ENCODE assay signal across 22 cellular contexts in the genomic region with DNA sequence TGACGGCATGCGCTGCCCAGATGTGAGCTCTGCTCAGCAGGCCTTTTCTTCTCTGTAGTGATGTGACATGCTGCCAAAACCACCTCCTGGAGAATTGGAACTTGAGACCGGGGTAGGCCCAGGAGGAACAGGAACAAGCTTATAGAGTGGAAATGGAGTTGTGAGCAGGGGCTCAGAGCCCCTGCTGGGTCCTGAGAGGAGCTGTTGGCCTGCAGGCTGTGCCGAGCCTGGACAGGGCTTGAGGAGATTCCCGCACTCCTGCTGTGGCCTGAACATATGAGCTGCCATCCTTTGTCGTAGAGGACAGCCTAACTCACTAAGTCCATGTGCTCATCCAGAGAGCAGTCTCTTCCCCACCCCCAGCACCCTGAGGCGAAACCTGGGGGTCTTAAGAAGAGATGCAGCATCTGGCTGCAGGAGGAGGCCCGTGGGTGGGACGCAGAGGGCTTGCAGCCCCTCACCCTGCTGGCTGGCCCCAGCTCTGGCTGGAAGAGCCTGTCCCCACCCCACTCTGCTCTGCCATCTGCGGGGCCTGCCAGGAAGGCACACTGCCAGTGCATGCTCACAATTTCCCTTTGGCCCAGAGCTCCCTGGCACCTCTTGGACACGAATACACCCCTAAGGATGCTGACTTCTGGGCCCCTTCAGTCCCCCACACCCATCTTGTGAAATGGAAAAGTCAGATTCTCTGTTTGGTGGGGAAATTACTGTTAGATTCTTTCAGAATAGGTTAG. TPM values are rescaled to one million over a fixed set of nuclear protein-coding genes. Genes with fewer than 3 reads are reported as not detected.
DNase-seq lines count a peak whose midpoint lies in the region; ATAC-seq, FAIRE-seq and TF ChIP-seq lines count a peak whose summit lies in the region.
"Had no signal": no experiment of that assay in that cellular context is flagged by ENCODE, and none has a peak within 500 bp of the region (broad histone marks: within the 10 kb centered on the region; RNA-seq: fewer than 3 reads in every experiment).

No MANE protein-coding gene starts in this region.

- H3K9ac ChIP-seq in HepG2 (ENCODE audit: insufficient read depth, low read depth, low read length): no peak overlapping the region

- no peak for TF ChIP-seq RAD21 in HepG2 (CRISPR knock-in tag; IDR thresholded peaks at IDR 0.05)

- TF ChIP-seq EP300 in HepG2 (IDR thresholded peaks at IDR 0.05; ENCODE audit: low read depth in 2 of 2, low read length in 2 of 2) (no peak), HepG2 (CRISPR knock-in tag; IDR thresholded peaks at IDR 0.05; ENCODE audit: borderline replicate concordance) (no peak)

- H3K4me2 ChIP-seq in HepG2 (ENCODE audit: low read depth, low read length): no peak overlapping the region

- no peak for FAIRE-seq in HepG2 (lab: Jason Lieb, UNC)
- FAIRE-seq: GM12892, pancreas had no signal

- TF ChIP-seq POLR2A in right lobe of liver (IDR thresholded peaks at IDR 0.05): no peak
- no peak for TF ChIP-seq POLR2A in HepG2 (IDR thresholded peaks at IDR 0.05; ENCODE audit: insufficient read depth in 1 of 2, low read depth in 2 of 2, low read length in 2 of 2)

- no peak overlapping the region for H3K4me3 ChIP-seq in right lobe of liver
- H3K4me3 ChIP-seq in HepG2 (replicated peaks in 1 of 3; ENCODE audit: insufficient read depth in 1 of 3, low read depth in 2 of 3, low read length in 3 of 3): no peak overlapping the region
- H3K4me3 ChIP-seq in dorsolateral prefrontal cortex: peak overlapping the region in 2 of 59 donors; percentile 22 to 26
- H3K4me3 ChIP-seq: esophagus muscularis mucosa, pancreas had no signal

- no peak overlapping the region for H2AFZ ChIP-seq in HepG2 (ENCODE audit: low read length)

- H3K36me3 ChIP-seq in right lobe of liver (peaks cover 0 to 33% (median 11%) of the 10 kb centered on the region in 4 donors), HepG2 (replicated peaks in 1 of 2; ENCODE audit: control insufficient read depth in 1 of 2, insufficient read depth in 2 of 2, low read length in 2 of 2) (peaks cover 56 to 79% of the 10 kb centered on the region in 2 experiments)
- H3K36me3 ChIP-seq: pancreas had no signal

- in situ Hi-C loops in HepG2 (cut with HindIII; ENCODE audit: extremely low pct_ligation_motif_present, low pct_unique_long_range_greater_than_20kb): no loop called here

- H3K27me3 ChIP-seq in right lobe of liver: no peaks in the 10 kb centered on the region
- H3K27me3 ChIP-seq in HepG2 (ENCODE audit: control insufficient read depth in 1 of 2, insufficient read depth in 2 of 2, low read length in 2 of 2): no peaks in the 10 kb centered on the region
- no peaks in the 10 kb centered on the region for H3K27me3 ChIP-seq in dorsolateral prefrontal cortex
- H3K27me3 ChIP-seq: esophagus muscularis mucosa, pancreas had no signal

- CTCF ChIA-PET in HepG2 (lab: Yijun Ruan, JAX; ENCODE audit: low intra/inter-chr PET ratio, low total read pairs): no interaction called here

- peaks cover 22% of the 10 kb centered on the region; the same call in 1 of the 2 replicates for H4K20me1 ChIP-seq in HepG2 (ENCODE audit: insufficient read depth, low read length)

- intact Hi-C loops in right lobe of liver (cut with DNase I) (no loop called here), HepG2 (cut with micrococcal nuclease; ENCODE audit: unreplicated experiment) (no loop called here), dorsolateral prefrontal cortex (cut with DNase I) (no loop called here)

- POLR2A ChIA-PET in HepG2 (lab: Yijun Ruan, JAX): interaction anchor here (1.0 to 1.4 kb wide), 2 partner anchors 12 to 77 kb away, joined by 4 read pairs; partner anchors contain the start of gene KDM4A

- H3K79me2 ChIP-seq in HepG2 (ENCODE audit: insufficient read depth, low read length): no peaks in the 10 kb centered on the region

- H3K9me3 ChIP-seq in right lobe of liver (no peaks in the 10 kb centered on the region), HepG2 (ENCODE audit: low read length) (no peaks in the 10 kb centered on the region)
- H3K9me3 ChIP-seq: esophagus muscularis mucosa, pancreas had no signal

- 75% methylated on average over 6 of the region's 11 CpGs for WGBS in right lobe of liver (ENCODE audit: insufficient coverage, low coverage, low lambda C conversion rate, missing lambda C conversion rate)
- 100% methylated on average over 5 of the region's 11 CpGs for WGBS in HepG2 (ENCODE audit: low lambda C conversion rate)

- no TSS peak for BruUV-seq in HepG2 (replicated peaks; lab: Mats Ljungman, UMichigan)

- no peak overlapping the region for H3K27ac ChIP-seq in right lobe of liver
- H3K27ac ChIP-seq in HepG2 (ENCODE audit: extremely low read length, insufficient read depth, low read length): no peak overlapping the region
- H3K27ac ChIP-seq in dorsolateral prefrontal cortex: peak overlapping the region in 52 of 59 donors; percentile 2 to 84 (median 65)
- H3K27ac ChIP-seq: esophagus muscularis mucosa, pancreas had no signal

- ATAC-seq in right lobe of liver (peak; percentile 25 to 56 (median 30)), HepG2 (no peak), GM19324 (IDR thresholded peaks at IDR 0.05; ENCODE audit: low FRiP score, unreplicated experiment) (no peak), HG02884 (IDR thresholded peaks at IDR 0.05; ENCODE audit: unreplicated experiment) (no peak)
- ATAC-seq: pancreas had no signal

- no peak for DNase-seq in right lobe of liver
- DNase-seq in HepG2 (ENCODE audit: low spot score): no peak
- DNase-seq in dorsolateral prefrontal cortex: peak in 6 of 10 donors; percentile 33 to 75 (median 54)
- peak; percentile 35 for DNase-seq in midbrain (lab: John Stamatoyannopoulos, UW)
- no peak for DNase-seq in A172 (ENCODE audit: low spot score)
- DNase-seq in DMS153 (lab: John Stamatoyannopoulos, UW): no peak
- DNase-seq: ACHN; activated B cell treated with CpG ODN at 0.5 μM for 24 hours; aorta; GF-D8; H9; Kasumi-1; left cardiac atrium; NCI-H1105 treated with DMSO at 0.1 percent for 48 hours; pancreas; stimulated activated CD4-positive, alpha-beta T cell treated with anti-CD3 and anti-CD28 coated beads, Interleukin-12 subunit alpha, Interleukin-12 subunit beta, amount 100 ng/mL, for 4 hours; stimulated activated naive CD4-positive, alpha-beta T cell treated with Interleukin-2 at 50 U/mL for 16 hours; T-helper 1 cell had no signal

- peaks cover 0 to 12% (median 4%) of the 10 kb centered on the region in 4 donors for H3K4me1 ChIP-seq in right lobe of liver
- H3K4me1 ChIP-seq in HepG2 (ENCODE audit: insufficient read depth, low read length): peaks cover 22% of the 10 kb centered on the region
- H3K4me1 ChIP-seq: pancreas had no signal

- no peak for TF ChIP-seq CTCF in right lobe of liver (IDR thresholded peaks at IDR 0.05)
- no peak for TF ChIP-seq CTCF in HepG2 (CRISPR knock-in tag; IDR thresholded peaks at IDR 0.05)
- TF ChIP-seq CTCF in dorsolateral prefrontal cortex (IDR thresholded peaks at IDR 0.05 in 54 of 56, conservative IDR thresholded peaks at IDR 0.05 in 2 of 56; ENCODE audit: low read depth in 1 of 56, partially characterized antibody in 56 of 56): peak in 14 of 56 donors; percentile 1 to 38 (median 14)

TF ChIP-seq in HepG2, 621 proteins besides CTCF, POLR2A, EP300 and RAD21 (continues in another document):
- TF ChIP-seq ZNF180 (CRISPR knock-in tag; IDR thresholded peaks at IDR 0.05; ENCODE audit: borderline replicate concordance, low read depth) (no peak), ZBTB8A (CRISPR knock-in tag; IDR thresholded peaks at IDR 0.05; ENCODE audit: borderline replicate concordance, low read depth) (no peak), ZNF772 (CRISPR knock-in tag; IDR thresholded peaks at IDR 0.05) (no peak), ZNF784 (CRISPR knock-in tag; IDR thresholded peaks at IDR 0.05; ENCODE audit: borderline replicate concordance) (no peak)
- TF ChIP-seq, protein P1, sequence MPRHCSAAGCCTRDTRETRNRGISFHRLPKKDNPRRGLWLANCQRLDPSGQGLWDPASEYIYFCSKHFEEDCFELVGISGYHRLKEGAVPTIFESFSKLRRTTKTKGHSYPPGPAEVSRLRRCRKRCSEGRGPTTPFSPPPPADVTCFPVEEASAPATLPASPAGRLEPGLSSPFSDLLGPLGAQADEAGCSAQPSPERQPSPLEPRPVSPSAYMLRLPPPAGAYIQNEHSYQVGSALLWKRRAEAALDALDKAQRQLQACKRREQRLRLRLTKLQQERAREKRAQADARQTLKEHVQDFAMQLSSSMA (CRISPR knock-in tag; IDR thresholded peaks at IDR 0.05): no peak

RNA-seq across cellular contexts. Expression of gene PTPRF, which starts 42.5 kb away (rescaled TPM):
- 100 to 1,000 TPM in 4 of 6 experiments, 10 to 100 TPM in 2; 97.1 to 252 (median 160) TPM for total RNA-seq in right lobe of liver
- 47.3 and 55.9 TPM in 2 replicates for total RNA-seq in HepG2 (2016; rRNA removed; fragmentation: Illumina TruSeq; extraction: Trizol)
- 6.1 and 8.9 TPM in 2 replicates for total RNA-seq in HepG2 (2016; cell fraction: cytosol; rRNA removed; fragmentation: Illumina TruSeq; extraction: Trizol; ENCODE audit: low read depth)
- 38.1 and 54.3 TPM in 2 replicates for total RNA-seq in HepG2 (2016; cell fraction: insoluble cytoplasmic fraction; rRNA removed; fragmentation: Illumina TruSeq; extraction: Trizol)
- 30.4 and 36.7 TPM in 2 replicates for total RNA-seq in HepG2 (2016; cell fraction: membrane; rRNA removed; fragmentation: Illumina TruSeq; extraction: Trizol)
- 76.8 and 90.3 TPM in 2 replicates for total RNA-seq in HepG2 (2016; cell fraction: nucleus; rRNA removed; fragmentation: Illumina TruSeq; extraction: Trizol)
- 167 and 213 TPM in 2 replicates for polyA plus RNA-seq in HepG2 (2011; rRNA removed)
- polyA plus RNA-seq in HepG2 (2011; cell fraction: cytosol; rRNA removed): 119 and 128 TPM in 2 replicates
- polyA plus RNA-seq in HepG2 (2011; cell fraction: nucleus; rRNA removed): 229 and 238 TPM in 2 replicates
- polyA plus RNA-seq in HepG2 (2012): 125 and 182 TPM in 2 replicates
- 5.7 and 6.0 TPM in 2 replicates for polyA plus RNA-seq in HepG2 (2016; cell fraction: cytosol; fragmentation: Illumina TruSeq; extraction: Trizol; ENCODE audit: low read depth)
- polyA plus RNA-seq in HepG2 (2016; cell fraction: insoluble cytoplasmic fraction; fragmentation: Illumina TruSeq; extraction: Trizol; ENCODE audit: low read depth): 37.1 and 51.8 TPM in 2 replicates
- 13.5 and 17.9 TPM in 2 replicates for polyA plus RNA-seq in HepG2 (2016; cell fraction: membrane; fragmentation: Illumina TruSeq; extraction: Trizol; ENCODE audit: low read depth)
- 139 and 140 TPM in 2 replicates for polyA plus RNA-seq in HepG2 (2016; cell fraction: nucleus; fragmentation: Illumina TruSeq; extraction: Trizol; ENCODE audit: insufficient read depth, low read depth)
- polyA minus RNA-seq in HepG2 (2011; rRNA and poly(A)+ RNA removed; ENCODE audit: low replicate concordance): 212 and 690 TPM in 2 replicates
- polyA minus RNA-seq in HepG2 (2011; cell fraction: cytosol; rRNA and poly(A)+ RNA removed): 137 and 178 TPM in 2 replicates
- polyA minus RNA-seq in HepG2 (2011; cell fraction: nucleus; rRNA and poly(A)+ RNA removed): 83.0 and 106 TPM in 2 replicates
- 100 to 1,000 TPM; 123 to 271 (median 184) TPM for total RNA-seq in dorsolateral prefrontal cortex
- 25.2 and 27.4 TPM in 2 replicates for total RNA-seq in A172 (2014; rRNA removed; shearing (Covaris generic))
- total RNA-seq: activated B cell treated with CpG ODN at 0.5 μM for 24 hours had no signal

Comparison
In these comparisons a context has a peak if more than half of its experiments do, and no peak if none do; other contexts are left out.
1. ATAC-seq: peak in right lobe of liver (4 of 4); none in HepG2 (single experiment), GM19324 (single experiment) and HG02884 (single experiment).
2. DNase-seq: peak in dorsolateral prefrontal cortex (6 of 10) and midbrain (single experiment); none in right lobe of liver (0 of 3), HepG2 (single experiment), A172 (single experiment) and DMS153 (single experiment).
3. H3K27ac ChIP-seq: peak in dorsolateral prefrontal cortex (52 of 59); none in right lobe of liver (0 of 3) and HepG2 (single experiment).